Comparison of ENCODE assay signal across 23 cellular contexts in the genomic region with DNA sequence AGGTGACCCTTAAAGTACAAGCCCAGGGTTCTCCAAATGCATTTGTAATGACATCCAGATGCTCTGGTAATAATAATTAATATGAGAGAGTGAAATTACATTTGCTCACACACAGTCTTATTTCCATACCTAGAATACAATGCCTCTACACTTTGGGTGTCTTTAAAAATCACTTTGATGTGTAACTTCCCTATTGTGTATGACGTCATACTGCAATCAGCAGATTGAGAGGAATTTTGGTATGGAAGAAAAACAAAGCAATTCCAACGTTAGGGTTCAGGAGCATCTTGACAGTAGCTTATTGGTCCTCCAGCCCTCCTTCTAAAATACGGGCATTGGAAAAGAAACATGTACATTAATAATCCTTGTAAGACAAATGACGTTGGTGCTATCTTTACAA.
DNase-seq lines count a peak whose midpoint lies in the region; ATAC-seq, FAIRE-seq and TF ChIP-seq lines count a peak whose summit lies in the region.
"Had no signal": no experiment of that assay in that cellular context is flagged by ENCODE, and none has a peak within 500 bp of the region (broad histone marks: within the 10 kb centered on the region; RNA-seq: fewer than 3 reads in every experiment).

No MANE protein-coding gene starts in this region.

- no peak overlapping the region for H2AFZ ChIP-seq in HepG2 (ENCODE audit: low read length)
- H2AFZ ChIP-seq in GM12878 (ENCODE audit: control insufficient read depth, low read depth, low read length) = no peak overlapping the region

- H3K79me2 ChIP-seq in HepG2 (ENCODE audit: insufficient read depth, low read length) = no peaks in the 10 kb centered on the region
- H3K79me2 ChIP-seq in GM12878 (ENCODE audit: control insufficient read depth, insufficient read depth, low read length) = no peaks in the 10 kb centered on the region

- no peak overlapping the region for H3K4me3 ChIP-seq in HepG2 (replicated peaks in 1 of 3; ENCODE audit: insufficient read depth in 1 of 3, low read depth in 2 of 3, low read length in 3 of 3)
- no peak overlapping the region for H3K4me3 ChIP-seq in right lobe of liver
- no peak overlapping the region for H3K4me3 ChIP-seq in GM12878
- H3K4me3 ChIP-seq: BLaER1 had no signal

- FAIRE-seq in HepG2 (lab: Jason Lieb, UNC) = no peak
- no peak for FAIRE-seq in GM12878 (lab: Jason Lieb, UNC)
- FAIRE-seq: GM12891, GM19239 had no signal

- SMC1A ChIA-PET in GM12878 (lab: Charles Lee; ENCODE audit: uncharacterized antibody, unreplicated experiment) = no interaction called here

- in situ Hi-C loops in HepG2 (cut with HindIII; ENCODE audit: extremely low pct_ligation_motif_present, low pct_unique_long_range_greater_than_20kb) = no loop called here
- in situ Hi-C loops in GM12878 (cut with MboI) = no loop called here

- H3K9me3 ChIP-seq in HepG2 (ENCODE audit: low read length) = peaks cover 8% of the 10 kb centered on the region; the same call in 1 of the 2 replicates
- H3K9me3 ChIP-seq in right lobe of liver = no peaks in the 10 kb centered on the region
- H3K9me3 ChIP-seq in GM12878 (replicated peaks; ENCODE audit: control insufficient read depth, insufficient read depth, low read length) = no peaks in the 10 kb centered on the region
- H3K9me3 ChIP-seq: BE2C had no signal

- H3K4me2 ChIP-seq in HepG2 (ENCODE audit: low read depth, low read length) = no peak overlapping the region
- no peak overlapping the region for H3K4me2 ChIP-seq in GM12878 (ENCODE audit: control insufficient read depth, insufficient read depth)
- H3K4me2 ChIP-seq: BLaER1 had no signal

- H3K27me3 ChIP-seq in HepG2 (ENCODE audit: control insufficient read depth in 1 of 2, insufficient read depth in 2 of 2, low read length in 2 of 2) (no peaks in the 10 kb centered on the region), right lobe of liver (no peaks in the 10 kb centered on the region), GM12878 (replicated peaks in 1 of 2; ENCODE audit: control insufficient read depth in 2 of 2, insufficient read depth in 2 of 2, low read length in 1 of 2) (no peaks in the 10 kb centered on the region)
- H3K27me3 ChIP-seq: BE2C, BLaER1 had no signal

- H3K9ac ChIP-seq in HepG2 (ENCODE audit: insufficient read depth, low read depth, low read length) (no peak overlapping the region), GM12878 (ENCODE audit: control insufficient read depth, insufficient read depth, low read length) (no peak overlapping the region)
- H3K9ac ChIP-seq: BLaER1 had no signal

- CTCF ChIA-PET in HepG2 (lab: Yijun Ruan, JAX; ENCODE audit: low intra/inter-chr PET ratio, low total read pairs) (no interaction called here), GM12878 (lab: Yijun Ruan, JAX) (no interaction called here)

- POLR2A ChIA-PET in HepG2 (lab: Yijun Ruan, JAX) = no interaction called here
- POLR2A ChIA-PET in GM12878 (lab: Charles Lee) = no interaction called here

- H3K27ac ChIP-seq in HepG2 (ENCODE audit: extremely low read length, insufficient read depth, low read length) = no peak overlapping the region
- no peak overlapping the region for H3K27ac ChIP-seq in right lobe of liver
- H3K27ac ChIP-seq in GM12878 (ENCODE audit: control insufficient read depth, insufficient read depth) = no peak overlapping the region
- H3K27ac ChIP-seq: 22Rv1, BLaER1 had no signal

- TF ChIP-seq CTCF in HepG2 (CRISPR knock-in tag; IDR thresholded peaks at IDR 0.05) = no peak
- no peak for TF ChIP-seq CTCF in right lobe of liver (IDR thresholded peaks at IDR 0.05)
- no peak for TF ChIP-seq CTCF in GM12878 (IDR thresholded peaks at IDR 0.05 in 2 of 3, conservative IDR thresholded peaks at IDR 0.05 in 1 of 3; ENCODE audit: control insufficient read depth in 2 of 3, extremely low read depth in 1 of 3, insufficient read depth in 1 of 3, low read depth in 3 of 3, low read length in 3 of 3)

- H3K4me1 ChIP-seq in HepG2 (ENCODE audit: insufficient read depth, low read length) (no peaks in the 10 kb centered on the region), right lobe of liver (no peaks in the 10 kb centered on the region), GM12878 (ENCODE audit: control insufficient read depth, insufficient read depth, low read length) (no peaks in the 10 kb centered on the region)
- H3K4me1 ChIP-seq: BE2C, BLaER1 had no signal

- H3K36me3 ChIP-seq in HepG2 (replicated peaks in 1 of 2; ENCODE audit: control insufficient read depth in 1 of 2, insufficient read depth in 2 of 2, low read length in 2 of 2) (no peaks in the 10 kb centered on the region), right lobe of liver (no peaks in the 10 kb centered on the region), GM12878 (ENCODE audit: control insufficient read depth in 2 of 2, insufficient read depth in 2 of 2, low read length in 1 of 2) (no peaks in the 10 kb centered on the region)
- H3K36me3 ChIP-seq: BE2C, BLaER1 had no signal

- 2% methylated on average over 4 of the region's 4 CpGs for WGBS in HepG2 (ENCODE audit: low lambda C conversion rate)
- WGBS in right lobe of liver (ENCODE audit: insufficient coverage, low coverage, low lambda C conversion rate, missing lambda C conversion rate) = 50% methylated on average over 4 of the region's 4 CpGs
- 23% methylated on average over 4 of the region's 4 CpGs for WGBS in GM12878 (ENCODE audit: insufficient coverage, insufficient replicate concordance, low lambda C conversion rate, missing lambda C conversion rate)

- no peak for TF ChIP-seq RAD21 in HepG2 (CRISPR knock-in tag; IDR thresholded peaks at IDR 0.05)
- TF ChIP-seq RAD21 in GM12878 (IDR thresholded peaks at IDR 0.05; ENCODE audit: insufficient read depth, low read depth, low read length) = no peak

- BruUV-seq in HepG2 (replicated peaks; lab: Mats Ljungman, UMichigan) (no TSS peak), GM12878 (replicated peaks; lab: Mats Ljungman, UMichigan) (no TSS peak)

- no peaks in the 10 kb centered on the region for H4K20me1 ChIP-seq in HepG2 (ENCODE audit: insufficient read depth, low read length)
- H4K20me1 ChIP-seq in GM12878 (ENCODE audit: control insufficient read depth, insufficient read depth) = no peaks in the 10 kb centered on the region
- H4K20me1 ChIP-seq: BLaER1 had no signal

- RAD21 ChIA-PET in GM12878 (lab: Charles Lee; ENCODE audit: unreplicated experiment) = no interaction called here

- intact Hi-C loops in HepG2 (cut with micrococcal nuclease; ENCODE audit: unreplicated experiment) (no loop called here), right lobe of liver (cut with DNase I) (no loop called here), GM12878 (cut with micrococcal nuclease; ENCODE audit: unreplicated experiment) (no loop called here)

- TF ChIP-seq EP300 in HepG2 (IDR thresholded peaks at IDR 0.05; ENCODE audit: low read depth in 2 of 2, low read length in 2 of 2) = no peak
- no peak for TF ChIP-seq EP300 in HepG2 (CRISPR knock-in tag; IDR thresholded peaks at IDR 0.05; ENCODE audit: borderline replicate concordance)
- TF ChIP-seq EP300 in GM12878 (IDR thresholded peaks at IDR 0.05; ENCODE audit: borderline replicate concordance in 1 of 2, control insufficient read depth in 1 of 2, low read depth in 2 of 2, low read length in 2 of 2) = no peak

- ATAC-seq in HepG2 = no peak
- ATAC-seq in right lobe of liver = no peak
- no peak for ATAC-seq in GM12878
- no peak for ATAC-seq in GM21367 (IDR thresholded peaks at IDR 0.05; ENCODE audit: unreplicated experiment)
- ATAC-seq in GM19452 (IDR thresholded peaks at IDR 0.05; ENCODE audit: unreplicated experiment) = no peak

- DNase-seq in HepG2 (ENCODE audit: low spot score) = no peak
- no peak for DNase-seq in right lobe of liver
- no peak for DNase-seq in GM12878 (ENCODE audit: low read depth, low spot score)
- DNase-seq: ACHN; BE2C; C1 segment of cervical spinal cord; CD4-positive, alpha-beta memory T cell; CD4-positive, CD25-positive, alpha-beta regulatory T cell; CD8-positive, alpha-beta memory T cell; COR-L47; DMS 273 treated with DMSO at 0.1 percent for 48 hours; DMS153; DMS53; DMS79; DND-41; EL; GDM1 had no signal

- TF ChIP-seq POLR2A in HepG2 (IDR thresholded peaks at IDR 0.05; ENCODE audit: insufficient read depth in 1 of 2, low read depth in 2 of 2, low read length in 2 of 2) (no peak), right lobe of liver (IDR thresholded peaks at IDR 0.05) (no peak), GM12878 (IDR thresholded peaks at IDR 0.05; ENCODE audit: low read depth, low read length) (no peak)

TF ChIP-seq in HepG2, 621 proteins besides CTCF, POLR2A, EP300 and RAD21 (continues in another document):
- no peak for TF ChIP-seq SIN3B (IDR thresholded peaks at IDR 0.05; ENCODE audit: low read length)
- TF ChIP-seq, protein P1, sequence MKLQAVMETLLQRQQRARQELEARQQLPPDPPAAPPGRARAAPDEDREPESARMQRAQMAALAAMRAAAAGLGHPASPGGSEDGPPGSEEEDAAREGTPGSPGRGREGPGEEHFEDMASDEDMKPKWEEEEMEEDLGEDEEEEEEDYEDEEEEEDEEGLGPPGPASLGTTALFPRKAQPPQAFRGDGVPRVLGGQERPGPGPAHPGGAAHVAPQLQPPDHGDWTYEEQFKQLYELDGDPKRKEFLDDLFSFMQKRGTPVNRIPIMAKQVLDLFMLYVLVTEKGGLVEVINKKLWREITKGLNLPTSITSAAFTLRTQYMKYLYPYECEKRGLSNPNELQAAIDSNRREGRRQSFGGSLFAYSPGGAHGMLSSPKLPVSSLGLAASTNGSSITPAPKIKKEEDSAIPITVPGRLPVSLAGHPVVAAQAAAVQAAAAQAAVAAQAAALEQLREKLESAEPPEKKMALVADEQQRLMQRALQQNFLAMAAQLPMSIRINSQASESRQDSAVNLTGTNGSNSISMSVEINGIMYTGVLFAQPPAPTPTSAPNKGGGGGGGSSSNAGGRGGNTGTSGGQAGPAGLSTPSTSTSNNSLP (IDR thresholded peaks at IDR 0.05; ENCODE audit: low read depth, low read length) = no peak

TF ChIP-seq in GM12878, 131 proteins besides CTCF, POLR2A, EP300 and RAD21:
- TF ChIP-seq ATF7 (IDR thresholded peaks at IDR 0.05; ENCODE audit: low read depth) (peak; percentile 71), CHD2 (IDR thresholded peaks at IDR 0.05; ENCODE audit: borderline replicate concordance, low read depth, low read length) (no peak)
